Comparison of ENCODE assay signal across 20 cellular contexts in the genomic region with DNA sequence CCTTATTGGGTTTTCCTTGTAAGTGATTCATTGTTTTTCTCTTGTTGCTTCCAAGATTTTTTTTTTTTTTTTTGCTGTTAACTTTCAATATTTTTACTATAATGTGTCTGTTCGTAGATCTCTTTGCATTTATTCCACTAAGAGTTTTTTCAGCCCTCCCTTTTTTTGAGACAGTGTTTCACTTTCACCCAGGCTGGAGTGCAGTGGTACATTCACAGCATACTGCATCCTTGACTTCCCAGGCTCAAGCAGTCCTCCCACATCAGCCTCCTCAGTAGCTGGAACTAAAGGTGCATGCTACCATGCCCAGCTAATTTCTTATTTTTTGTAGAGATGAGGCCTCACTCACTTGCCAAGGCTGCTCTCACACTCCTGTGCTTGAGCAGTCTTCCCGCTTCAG.
A peak's percentile ranks its signal among the peaks of the same experiment; 100 is the strongest.
DNase-seq lines count a peak whose midpoint lies in the region; ATAC-seq, FAIRE-seq and TF ChIP-seq lines count a peak whose summit lies in the region.
"Had no signal": no experiment of that assay in that cellular context is flagged by ENCODE, and none has a peak within 500 bp of the region (broad histone marks: within the 10 kb centered on the region; RNA-seq: fewer than 3 reads in every experiment).

No MANE protein-coding gene starts in this region.

- TF ChIP-seq RAD21 in H1 (IDR thresholded peaks at IDR 0.05 in 1 of 2, conservative IDR thresholded peaks at IDR 0.05 in 1 of 2; ENCODE audit: low read depth in 2 of 2, low read length in 2 of 2), result no peak

- POLR2A ChIA-PET in MCF 10A (lab: Yijun Ruan, JAX), result interaction anchor here (0.9 kb wide), 1 partner anchor 9 kb away, joined by 3 read pairs; no protein-coding TSS in a partner anchor
- POLR2A ChIA-PET in H1 (lab: Charles Lee; ENCODE audit: partially characterized antibody), result no interaction called here

- H4K91ac ChIP-seq in H1 (replicated peaks; ENCODE audit: insufficient read length, low read length), result no peak overlapping the region

- H3K18ac ChIP-seq in H1 (ENCODE audit: extremely low read depth, low read length), result no peak overlapping the region

- no peak overlapping the region for H3K23ac ChIP-seq in H1 (ENCODE audit: insufficient read length)

- CTCF ChIA-PET in MCF 10A (lab: Yijun Ruan, JAX) (interaction anchor here (0.6 to 1.0 kb wide), 5 partner anchors 10 to 1275 kb away, joined by 3 to 5 read pairs (median 3); no protein-coding TSS in a partner anchor), mammary epithelial cell (lab: Charles Lee; ENCODE audit: low non-redundant PET) (no interaction called here), H1 (lab: Charles Lee; ENCODE audit: partially characterized antibody) (interaction anchor here (0.9 kb wide), 1 partner anchor 48 kb away, joined by 3 read pairs; no protein-coding TSS in a partner anchor)

- 83% methylated on average over 2 of the region's 2 CpGs for WGBS in mammary epithelial cell (ENCODE audit: low coverage, missing lambda C conversion rate)
- WGBS in H1 (ENCODE audit: extremely low coverage in 1 of 2, insufficient coverage in 1 of 2, insufficient read length in 1 of 2, insufficient replicate concordance in 2 of 2, low coverage in 1 of 2, low lambda C conversion rate in 2 of 2, missing lambda C conversion rate in 1 of 2), 2 experiments, result 93% methylated on average over 2 of the region's 2 CpGs; no CpG with 5 or more reads in 1 of the 2 experiments

- peak overlapping the region; percentile 83 for H3K27ac Mint-ChIP-seq in MCF 10A (ENCODE audit: low read depth, unreplicated experiment)
- H3K27ac Mint-ChIP-seq: B cell had no signal

- peaks cover 23% of the 10 kb centered on the region for H3K4me1 Mint-ChIP-seq in MCF 10A (ENCODE audit: insufficient read depth, unreplicated experiment)
- H3K4me1 Mint-ChIP-seq: B cell had no signal

- H3K27ac ChIP-seq in mammary epithelial cell (ENCODE audit: insufficient read depth, low read depth, low read length) (no peak overlapping the region), VCaP (peak overlapping the region; percentile 64; the same call in 1 of the 2 replicates), H1 (ENCODE audit: low read depth, low read length) (no peak overlapping the region), osteoblast (ENCODE audit: low read depth, low read length) (no peak overlapping the region)
- H3K27ac ChIP-seq: 22Rv1 had no signal

- no peak overlapping the region for H3K14ac ChIP-seq in H1 (ENCODE audit: insufficient read length)

- no peaks in the 10 kb centered on the region for H3K36me3 ChIP-seq in mammary epithelial cell (ENCODE audit: insufficient read depth, low read length)
- no peaks in the 10 kb centered on the region for H3K36me3 ChIP-seq in H1 (ENCODE audit: control insufficient read depth in 2 of 4, insufficient read depth in 4 of 4, low read length in 3 of 4)
- H3K36me3 ChIP-seq in osteoblast (ENCODE audit: insufficient read depth, low read length), result no peaks in the 10 kb centered on the region

- no peaks in the 10 kb centered on the region for H4K20me1 ChIP-seq in mammary epithelial cell (ENCODE audit: insufficient read depth, low read length)
- H4K20me1 ChIP-seq in H1 (replicated peaks in 1 of 2; ENCODE audit: control insufficient read depth in 1 of 2, insufficient read depth in 2 of 2, low read length in 2 of 2), result no peaks in the 10 kb centered on the region
- no peaks in the 10 kb centered on the region for H4K20me1 ChIP-seq in osteoblast (ENCODE audit: insufficient read depth, low read length)

- no peak overlapping the region for H3K56ac ChIP-seq in H1 (replicated peaks; ENCODE audit: insufficient read length, low read depth, low read length)

- BruUV-seq in MCF 10A (replicated peaks; lab: Mats Ljungman, UMichigan), result no TSS peak
- BruUV-seq in mammary epithelial cell (replicated peaks; lab: Mats Ljungman, UMichigan), result no TSS peak

- ATAC-seq in HG03520 (IDR thresholded peaks at IDR 0.05; ENCODE audit: unreplicated experiment), result no peak
- ATAC-seq: PC-3 had no signal

- H3K9me3 ChIP-seq in mammary epithelial cell (replicated peaks; ENCODE audit: insufficient read depth, low read length) (peaks cover 5% of the 10 kb centered on the region), H1 (ENCODE audit: insufficient read depth in 2 of 2, low read depth in 1 of 2, low read length in 1 of 2) (no peaks in the 10 kb centered on the region), osteoblast (ENCODE audit: low read depth, low read length) (no peaks in the 10 kb centered on the region)

- no peak overlapping the region for H2BK15ac ChIP-seq in H1 (ENCODE audit: low read length)

- H3K4me2 ChIP-seq in mammary epithelial cell (ENCODE audit: insufficient read depth, low read depth, low read length) (no peak overlapping the region), H1 (ENCODE audit: insufficient read depth in 1 of 2, low read depth in 2 of 2, low read length in 2 of 2) (no peak overlapping the region), osteoblast (ENCODE audit: insufficient read depth, low read length) (no peak overlapping the region)

- no peak overlapping the region for H2AFZ ChIP-seq in mammary epithelial cell (ENCODE audit: low read depth, low read length)
- H2AFZ ChIP-seq in H1 (ENCODE audit: low read length), result 0 out of 2 replicates have a peak overlapping the region, but pooled peaks have one; percentile 39
- H2AFZ ChIP-seq in osteoblast (ENCODE audit: low read length), result peak overlapping the region; percentile 9

- no peak overlapping the region for H4K8ac ChIP-seq in H1 (ENCODE audit: extremely low read depth, insufficient read depth, low read length)

- H3K79me2 ChIP-seq in mammary epithelial cell (ENCODE audit: insufficient read depth, low read length) (no peaks in the 10 kb centered on the region), H1 (ENCODE audit: control insufficient read depth in 1 of 2, insufficient read depth in 2 of 2, low read length in 2 of 2) (no peaks in the 10 kb centered on the region), osteoblast (ENCODE audit: insufficient read depth, low read length) (no peaks in the 10 kb centered on the region)

- H3K27me3 ChIP-seq in mammary epithelial cell (ENCODE audit: insufficient read depth, low read length) (no peaks in the 10 kb centered on the region), H1 (replicated peaks in 1 of 4; ENCODE audit: control insufficient read depth in 3 of 4, extremely low read depth in 1 of 4, insufficient read depth in 3 of 4, low read length in 3 of 4) (no peaks in the 10 kb centered on the region), osteoblast (ENCODE audit: insufficient read depth, low read length) (no peaks in the 10 kb centered on the region)

- in situ Hi-C loops in mammary epithelial cell (cut with MboI; ENCODE audit: low sequenced_read_pairs in 2 of 2), result no loop called here

- intact Hi-C loops in MCF 10A (cut with micrococcal nuclease) (no loop called here), mammary epithelial cell (cut with micrococcal nuclease) (no loop called here)

- no peak overlapping the region for H2BK5ac ChIP-seq in H1 (ENCODE audit: low read depth, low read length)

- peaks cover 8% of the 10 kb centered on the region for H3K9me3 Mint-ChIP-seq in MCF 10A (ENCODE audit: unreplicated experiment)

- no peak overlapping the region for H4K5ac ChIP-seq in H1 (ENCODE audit: insufficient read length, low read depth, low read length)

- H2BK20ac ChIP-seq in H1 (ENCODE audit: low read length), result no peak overlapping the region

- no peak for FAIRE-seq in H1 (lab: Jason Lieb, UNC)

- H3K4ac ChIP-seq in H1 (replicated peaks; ENCODE audit: insufficient read length, low read depth, low read length), result no peak overlapping the region

- dilution Hi-C loops in mammary epithelial cell (cut with HindIII; ENCODE audit: low sequenced_read_pairs), result no loop called here

- H3K4me3 ChIP-seq in mammary epithelial cell (replicated peaks in 1 of 3; ENCODE audit: insufficient read depth in 1 of 3, low read depth in 2 of 3, low read length in 3 of 3) (no peak overlapping the region), H1 (ENCODE audit: extremely low read depth in 1 of 4, insufficient read depth in 2 of 4, low read depth in 3 of 4, low read length in 4 of 4) (no peak overlapping the region), osteoblast (ENCODE audit: insufficient read depth, low read length) (no peak overlapping the region)

- H3K36me3 Mint-ChIP-seq in MCF 10A (ENCODE audit: insufficient read depth, unreplicated experiment), result no peaks in the 10 kb centered on the region

- H3K79me1 ChIP-seq in H1 (ENCODE audit: low read depth, low read length), result no peaks in the 10 kb centered on the region

- no peak overlapping the region for H3K9ac ChIP-seq in mammary epithelial cell (ENCODE audit: insufficient read depth, low read length)
- H3K9ac ChIP-seq in H1 (replicated peaks in 1 of 4; ENCODE audit: extremely low read depth in 1 of 4, low read depth in 3 of 4, low read length in 3 of 4), result no peak overlapping the region

- no peak overlapping the region for H3K4me3 Mint-ChIP-seq in MCF 10A (ENCODE audit: unreplicated experiment)
- H3K4me3 Mint-ChIP-seq: B cell had no signal

- no peak overlapping the region for H2BK12ac ChIP-seq in H1 (ENCODE audit: low read depth, low read length)

- H2AK5ac ChIP-seq in H1 (ENCODE audit: low read depth, low read length), result no peak overlapping the region

- TF ChIP-seq EP300 in H1 (IDR thresholded peaks at IDR 0.05; ENCODE audit: borderline replicate concordance in 1 of 2, low read depth in 2 of 2, low read length in 2 of 2), result no peak

- peaks cover 6% of the 10 kb centered on the region for H3K4me1 ChIP-seq in mammary epithelial cell (ENCODE audit: insufficient read depth, low read length)
- H3K4me1 ChIP-seq in H1 (replicated peaks in 1 of 4; ENCODE audit: control insufficient read depth in 3 of 4, insufficient read depth in 4 of 4, low read length in 3 of 4), result no peaks in the 10 kb centered on the region
- H3K4me1 ChIP-seq in osteoblast (ENCODE audit: insufficient read depth, low read length), result no peaks in the 10 kb centered on the region

- no peak for TF ChIP-seq POLR2A in H1 (IDR thresholded peaks at IDR 0.05; ENCODE audit: control extremely low read depth in 1 of 2, low read depth in 2 of 2, low read length in 2 of 2)

- H2BK120ac ChIP-seq in H1 (replicated peaks; ENCODE audit: low read depth, low read length), result no peak overlapping the region

- no peak for TF ChIP-seq CTCF in MCF 10A (IDR thresholded peaks at IDR 0.05; ENCODE audit: unreplicated experiment)
- TF ChIP-seq CTCF in mammary epithelial cell (conservative IDR thresholded peaks at IDR 0.05 in 1 of 2, IDR thresholded peaks at IDR 0.05 in 1 of 2; ENCODE audit: extremely low read depth in 1 of 2, insufficient read depth in 1 of 2, low read depth in 1 of 2, low read length in 2 of 2), result no peak
- TF ChIP-seq CTCF in VCaP (conservative IDR thresholded peaks at IDR 0.05), result no peak
- TF ChIP-seq CTCF in H1 (IDR thresholded peaks at IDR 0.05; ENCODE audit: control extremely low read depth in 1 of 3, insufficient read depth in 1 of 3, low read depth in 1 of 3, low read length in 3 of 3), result no peak
- no peak for TF ChIP-seq CTCF in osteoblast (IDR thresholded peaks at IDR 0.05; ENCODE audit: extremely low read depth, low read depth, low read length)

- no peak for DNase-seq in MCF 10A (ENCODE audit: unreplicated experiment)
- DNase-seq in mammary epithelial cell, result no peak
- DNase-seq in H1 (ENCODE audit: low read depth in 1 of 2, low spot score in 2 of 2), result no peak
- DNase-seq in osteoblast (ENCODE audit: insufficient read length, low spot score, missing footprints), result no peak
- DNase-seq in A172 (ENCODE audit: low spot score), result no peak
- DNase-seq in MV-4-11 (lab: John Stamatoyannopoulos, UW), result no peak
- DNase-seq: DND-41, H7, KBM-7, NCI-H187 treated with DMSO at 0.1 percent for 48 hours, NCI-H2227 treated with DMSO at 0.1 percent for 48 hours, NCI-H510A treated with DMSO at 0.1 percent for 48 hours, NCI-H774, PC-3, RPMI8226, SIG-M5 had no signal

- no peaks in the 10 kb centered on the region for H3K23me2 ChIP-seq in H1 (ENCODE audit: low read depth, low read length)

- H3K27me3 Mint-ChIP-seq in MCF 10A (ENCODE audit: insufficient read depth, unreplicated experiment), result peaks cover 11% of the 10 kb centered on the region
- H3K27me3 Mint-ChIP-seq: B cell had no signal
